In genomic region chr2:237540823-237541222, GRCh38 we compare ENCODE assay signal across 12 cellular contexts. TPM values are rescaled to one million over a fixed set of nuclear protein-coding genes. Genes with fewer than 3 reads are reported as not detected.
DNase-seq lines count a peak whose midpoint lies in the region; ATAC-seq and TF ChIP-seq lines count a peak whose summit lies in the region.
"Had no signal": no experiment of that assay in that cellular context is flagged by ENCODE, and none has a peak within 500 bp of the region (broad histone marks: within the 10 kb centered on the region; RNA-seq: fewer than 3 reads in every experiment).

No MANE protein-coding gene starts in this region.

- DNase-seq in M059J (ENCODE audit: low read depth) (peak; percentile 9), adipocyte (ENCODE audit: low read depth) (peak; percentile 58), right lobe of liver (peak; percentile 76 to 84 (median 79)), SK-N-DZ (ENCODE audit: low spot score) (no peak), NCI-H128 (lab: John Stamatoyannopoulos, UW; ENCODE audit: unreplicated experiment) (no peak)
- no peak for DNase-seq in activated naive CD4-positive, alpha-beta T cell treated with anti-CD3 and anti-CD28 coated beads, Interleukin-2, amount 50 U/mL, for 72 hours (ENCODE audit: low spot score in 2 of 2)
- DNase-seq: GDM1, hypothalamus, NCI-H2227 treated with DMSO at 0.1 percent for 48 hours had no signal

- no peak for TF ChIP-seq POLR2A in right lobe of liver (IDR thresholded peaks at IDR 0.05)

- peak overlapping the region; percentile 64 to 94 (median 77) for H3K4me2 ChIP-seq in BLaER1 treated with 17β-estradiol and CSF1 and Interleukin-3, amounts not matched to agents 10 nM and 100 nM

- no peaks in the 10 kb centered on the region for H3K36me3 Mint-ChIP-seq in activated naive CD4-positive, alpha-beta T cell treated with anti-CD3 and anti-CD28 coated beads, Interleukin-2, amount 50 U/mL, for 72 hours

- 20% methylated on average over 3 of the region's 6 CpGs for WGBS in right lobe of liver (ENCODE audit: insufficient coverage, low coverage, low lambda C conversion rate, missing lambda C conversion rate)

- H3K27ac ChIP-seq in BLaER1 treated with 17β-estradiol and CSF1 and Interleukin-3, amounts not matched to agents 10 nM and 100 nM, result peak overlapping the region in 9 of 11 experiments; percentile 26 to 89 (median 58); a peak in 17 of 22 replicates
- peak overlapping the region in 2 of 3 donors; percentile 28 to 88 for H3K27ac ChIP-seq in right lobe of liver
- H3K27ac ChIP-seq: thyroid gland had no signal

- no peak overlapping the region for H3K27ac Mint-ChIP-seq in activated naive CD4-positive, alpha-beta T cell treated with anti-CD3 and anti-CD28 coated beads, Interleukin-2, amount 50 U/mL, for 72 hours

- no peak for TF ChIP-seq CTCF in right lobe of liver (IDR thresholded peaks at IDR 0.05)

- ATAC-seq in right lobe of liver (peak; percentile 80 to 85 (median 82)), HG02763 (IDR thresholded peaks at IDR 0.05; ENCODE audit: unreplicated experiment) (no peak)
- no peak for ATAC-seq in activated naive CD4-positive, alpha-beta T cell treated with anti-CD3 and anti-CD28 coated beads, Interleukin-2, amount 50 U/mL, for 72 hours

- peaks cover 0 to 4% (median 0%) of the 10 kb centered on the region in 11 experiments; a peak in 1 of 22 replicates for H3K9me3 ChIP-seq in BLaER1 treated with 17β-estradiol and CSF1 and Interleukin-3, amounts not matched to agents 10 nM and 100 nM (replicated peaks in 1 of 11)
- H3K9me3 ChIP-seq in adipocyte (ENCODE audit: control insufficient read depth, low read length), result no peaks in the 10 kb centered on the region
- H3K9me3 ChIP-seq in right lobe of liver, result no peaks in the 10 kb centered on the region
- H3K9me3 ChIP-seq: thyroid gland had no signal

- peak overlapping the region in 6 of 11 experiments; percentile 14 to 63 (median 38); a peak in 7 of 22 replicates for H3K9ac ChIP-seq in BLaER1 treated with 17β-estradiol and CSF1 and Interleukin-3, amounts not matched to agents 10 nM and 100 nM
- H3K9ac ChIP-seq in adipocyte (ENCODE audit: low read length), result no peak overlapping the region

- H4K20me1 ChIP-seq in BLaER1 treated with 17β-estradiol and CSF1 and Interleukin-3, amounts not matched to agents 10 nM and 100 nM, result no peaks in the 10 kb centered on the region

- no peaks in the 10 kb centered on the region for H3K36me3 ChIP-seq in BLaER1 treated with 17β-estradiol and CSF1 and Interleukin-3, amounts not matched to agents 10 nM and 100 nM
- H3K36me3 ChIP-seq in adipocyte (ENCODE audit: control insufficient read depth, insufficient read depth, low read length, severe bottlenecking) (no peaks in the 10 kb centered on the region), right lobe of liver (peaks cover 0 to 7% (median under 1%) of the 10 kb centered on the region in 4 donors)

- peaks cover 31 to 73% (median 65%) of the 10 kb centered on the region in 10 experiments for H3K4me1 ChIP-seq in BLaER1 treated with 17β-estradiol and CSF1 and Interleukin-3, amounts not matched to agents 10 nM and 100 nM
- H3K4me1 ChIP-seq in adipocyte (ENCODE audit: control insufficient read depth, insufficient read depth, low read length) (peaks cover 4% of the 10 kb centered on the region), right lobe of liver (peaks cover 0 to 27% (median 13%) of the 10 kb centered on the region in 4 donors)
- H3K4me1 ChIP-seq: thyroid gland had no signal

- intact Hi-C loops in right lobe of liver (cut with DNase I), result no loop called here

- no peak overlapping the region for H3K4me3 ChIP-seq in BLaER1 treated with 17β-estradiol and CSF1 and Interleukin-3, amounts not matched to agents 10 nM and 100 nM
- H3K4me3 ChIP-seq in adipocyte (ENCODE audit: low read length) (no peak overlapping the region), right lobe of liver (no peak overlapping the region)
- H3K4me3 ChIP-seq: thyroid gland had no signal

- H3K27me3 ChIP-seq in BLaER1 treated with 17β-estradiol and CSF1 and Interleukin-3, amounts not matched to agents 10 nM and 100 nM, result no peaks in the 10 kb centered on the region
- no peaks in the 10 kb centered on the region for H3K27me3 ChIP-seq in adipocyte (replicated peaks; ENCODE audit: control insufficient read depth, insufficient read depth, low read length)
- no peaks in the 10 kb centered on the region for H3K27me3 ChIP-seq in right lobe of liver
- H3K27me3 ChIP-seq: thyroid gland had no signal

- H3K9me3 Mint-ChIP-seq in activated naive CD4-positive, alpha-beta T cell treated with anti-CD3 and anti-CD28 coated beads, Interleukin-2, amount 50 U/mL, for 72 hours, result no peaks in the 10 kb centered on the region

RNA-seq across cellular contexts. Expression of gene PRLH, which starts 25.6 kb away (rescaled TPM):
- total RNA-seq in M059J (2014; rRNA removed; shearing (Covaris generic)), result not detected in 2 replicates
- total RNA-seq in right lobe of liver, result not detected
- not detected in 2 replicates for polyA plus RNA-seq in SK-N-DZ (2014; cell fraction: cytosol; rRNA removed)
- polyA plus RNA-seq in SK-N-DZ (2014; cell fraction: nucleus; rRNA removed), result not detected in 2 replicates
- not detected for total RNA-seq in activated naive CD4-positive, alpha-beta T cell treated with anti-CD3 and anti-CD28 coated beads, Interleukin-2, amount 50 U/mL, for 72 hours
- total RNA-seq: thyroid gland had no signal

RNA-seq across cellular contexts. Expression of gene RAB17, which starts 49.7 kb away (rescaled TPM):
- 0.30 and 1.8 TPM in 2 replicates for total RNA-seq in M059J (2014; rRNA removed; shearing (Covaris generic))
- 100 to 1,000 TPM in 2 of 6 experiments, 10 to 100 TPM in 4; 57.5 to 129 (median 77.9) TPM for total RNA-seq in right lobe of liver
- not detected in 2 replicates for polyA plus RNA-seq in SK-N-DZ (2014; cell fraction: cytosol; rRNA removed)
- polyA plus RNA-seq in SK-N-DZ (2014; cell fraction: nucleus; rRNA removed), result not detected in 2 replicates
- under 1 TPM in 1 of 2 donors, not detected in 1; 0.88 TPM for total RNA-seq in activated naive CD4-positive, alpha-beta T cell treated with anti-CD3 and anti-CD28 coated beads, Interleukin-2, amount 50 U/mL, for 72 hours

RNA-seq across cellular contexts. Expression of gene MLPH, which starts 53.8 kb away (rescaled TPM):
- 50.7 and 68.8 TPM in 2 replicates for total RNA-seq in M059J (2014; rRNA removed; shearing (Covaris generic))
- total RNA-seq in right lobe of liver, result 10 to 100 TPM; 20.8 to 52.8 (median 35.1) TPM
- polyA plus RNA-seq in SK-N-DZ (2014; cell fraction: cytosol; rRNA removed), result not detected in 2 replicates
- not detected in 2 replicates for polyA plus RNA-seq in SK-N-DZ (2014; cell fraction: nucleus; rRNA removed)
- not detected for total RNA-seq in activated naive CD4-positive, alpha-beta T cell treated with anti-CD3 and anti-CD28 coated beads, Interleukin-2, amount 50 U/mL, for 72 hours

Comparison
In these comparisons a context has a peak if more than half of its experiments do, and no peak if none do; other contexts are left out.
1. DNase-seq: peak in M059J (single experiment), adipocyte (single experiment) and right lobe of liver (3 of 3); none in SK-N-DZ (single experiment), activated naive CD4-positive, alpha-beta T cell treated with anti-CD3 and anti-CD28 coated beads, Interleukin-2, amount 50 U/mL, for 72 hours (0 of 2) and NCI-H128 (single experiment).
2. ATAC-seq: peak in right lobe of liver (4 of 4); none in HG02763 (single experiment) and activated naive CD4-positive, alpha-beta T cell treated with anti-CD3 and anti-CD28 coated beads, Interleukin-2, amount 50 U/mL, for 72 hours (0 of 2).
3. RNA of gene RAB17, which starts 49.7 kb away (total RNA-seq): 57.5 to 129 TPM in right lobe of liver; 0.30 to 1.8 TPM in M059J and 0.88 TPM in activated naive CD4-positive, alpha-beta T cell treated with anti-CD3 and anti-CD28 coated beads, Interleukin-2, amount 50 U/mL, for 72 hours; every median in the first group is over 10 times any median in the second.
4. RNA of gene MLPH, which starts 53.8 kb away (total RNA-seq): 50.7 to 68.8 TPM in M059J and 20.8 to 52.8 TPM in right lobe of liver; not detected in activated naive CD4-positive, alpha-beta T cell treated with anti-CD3 and anti-CD28 coated beads, Interleukin-2, amount 50 U/mL, for 72 hours; every median in the first group is over 10 times any median in the second.